13 cellular contexts compared by ENCODE assay signal in the genomic region with DNA sequence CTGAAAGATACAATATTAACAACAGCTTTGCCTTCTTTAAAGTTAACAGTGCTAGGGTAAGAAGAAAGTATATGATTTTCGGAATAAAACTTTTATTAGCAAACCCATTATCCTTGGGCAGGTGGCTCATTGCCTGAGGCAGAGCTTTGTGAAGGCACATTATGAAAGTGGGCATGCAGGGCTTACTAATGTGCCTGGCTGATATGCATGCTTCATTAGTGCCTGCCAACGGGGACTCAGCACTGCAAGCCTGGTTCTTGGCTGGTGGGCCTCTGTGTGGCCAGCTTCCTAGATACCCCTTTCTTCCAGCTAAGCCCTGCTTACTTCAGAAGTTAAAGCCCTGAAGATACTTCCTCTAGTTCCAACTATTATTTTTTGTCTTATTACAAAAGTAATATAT.
DNase-seq lines count a peak whose midpoint lies in the region; TF ChIP-seq lines count a peak whose summit lies in the region.
"Had no signal": no experiment of that assay in that cellular context is flagged by ENCODE, and none has a peak within 500 bp of the region (broad histone marks: within the 10 kb centered on the region; RNA-seq: fewer than 3 reads in every experiment).

No MANE protein-coding gene starts in this region.

- no peaks in the 10 kb centered on the region for H3K36me3 ChIP-seq in BE2C
- H3K36me3 ChIP-seq: BLaER1 treated with 17β-estradiol and CSF1 and Interleukin-3, amounts not matched to agents 10 nM and 100 nM had no signal

- TF ChIP-seq CTCF in BE2C (IDR thresholded peaks at IDR 0.05; ENCODE audit: low read depth, low read length): no peak

- no peak overlapping the region for H3K4me3 ChIP-seq in BE2C (ENCODE audit: low read depth, low read length)
- H3K4me3 ChIP-seq: BLaER1 treated with 17β-estradiol and CSF1 and Interleukin-3, amounts not matched to agents 10 nM and 100 nM; GM23338 had no signal

- H3K4me1 ChIP-seq in BE2C: no peaks in the 10 kb centered on the region
- H3K4me1 ChIP-seq: BLaER1 treated with 17β-estradiol and CSF1 and Interleukin-3, amounts not matched to agents 10 nM and 100 nM had no signal

- no peaks in the 10 kb centered on the region for H3K27me3 ChIP-seq in BE2C
- H3K27me3 ChIP-seq: BLaER1 treated with 17β-estradiol and CSF1 and Interleukin-3, amounts not matched to agents 10 nM and 100 nM had no signal

- DNase-seq in Ammon's horn (ENCODE audit: low spot score) (peak; percentile 22), BE2C (peak; percentile 60), globus pallidus (ENCODE audit: low spot score) (peak; percentile 4), retina (peak; percentile 7), GDM1 (lab: John Stamatoyannopoulos, UW) (no peak)
- DNase-seq in activated CD4-positive, alpha-beta T cell treated with anti-CD3 and anti-CD28 coated beads, Interleukin-2, amount 50 U/mL, for 1 hour: no peak
- DNase-seq: CD4-positive, alpha-beta T cell; CD8-positive, alpha-beta memory T cell; DMS53; DMS79 treated with DMSO at 0.1 percent for 48 hours; H9 had no signal

- no peaks in the 10 kb centered on the region for H3K9me3 ChIP-seq in BE2C

Comparison
In these comparisons a context has a peak if more than half of its experiments do, and no peak if none do; other contexts are left out.
1. DNase-seq: peak in Ammon's horn (single experiment), BE2C (single experiment), globus pallidus (single experiment) and retina (single experiment); none in GDM1 (single experiment) and activated CD4-positive, alpha-beta T cell treated with anti-CD3 and anti-CD28 coated beads, Interleukin-2, amount 50 U/mL, for 1 hour (single experiment).